In the genomic region with DNA sequence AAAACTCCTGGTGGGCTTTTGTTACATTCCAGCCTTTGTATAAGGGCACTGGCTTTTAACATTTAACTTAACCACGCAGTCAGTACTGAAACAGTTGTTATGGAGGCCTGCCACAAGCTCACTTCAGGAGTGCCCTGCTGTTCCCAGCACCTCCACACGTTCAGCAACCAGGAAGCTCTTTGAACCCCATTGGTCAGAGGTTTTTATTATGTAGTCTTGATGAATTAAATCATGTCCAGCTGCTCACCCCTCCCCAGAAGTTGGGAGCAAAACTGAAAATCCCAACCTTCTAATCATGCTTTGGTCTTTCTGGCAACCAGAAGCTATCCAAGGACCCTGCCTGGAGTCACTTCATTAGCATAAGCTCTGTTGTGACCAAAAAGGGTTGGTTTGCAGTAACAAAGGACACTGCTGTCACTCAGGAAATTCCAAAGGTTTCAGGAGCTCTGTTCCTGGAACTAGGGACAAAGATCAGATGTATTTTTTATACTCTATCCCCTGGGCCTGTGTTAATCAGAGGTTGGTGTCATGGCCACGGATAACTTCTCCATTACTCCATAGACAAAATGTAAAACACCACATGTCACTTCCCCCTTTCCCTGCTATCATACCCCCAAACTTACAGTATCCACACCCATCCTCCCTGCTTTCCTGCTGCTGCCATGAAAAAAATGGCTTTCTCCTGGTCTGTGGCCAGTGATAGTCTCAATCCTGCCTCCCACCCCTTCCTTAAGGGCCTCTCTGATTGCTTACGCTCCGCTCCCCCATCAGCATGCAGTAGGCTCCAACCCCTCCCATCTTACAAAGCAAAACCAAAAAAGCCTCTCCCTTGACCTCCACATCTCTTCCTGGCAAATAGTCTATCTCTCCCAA, we compare ENCODE assay signal across 1 cellular context.
TF ChIP-seq lines count a peak whose summit lies in the region.

No MANE protein-coding gene starts in this region.

TF ChIP-seq in WTC11, 78 proteins besides CTCF, POLR2A, EP300 and RAD21:
- TF ChIP-seq, protein P1, sequence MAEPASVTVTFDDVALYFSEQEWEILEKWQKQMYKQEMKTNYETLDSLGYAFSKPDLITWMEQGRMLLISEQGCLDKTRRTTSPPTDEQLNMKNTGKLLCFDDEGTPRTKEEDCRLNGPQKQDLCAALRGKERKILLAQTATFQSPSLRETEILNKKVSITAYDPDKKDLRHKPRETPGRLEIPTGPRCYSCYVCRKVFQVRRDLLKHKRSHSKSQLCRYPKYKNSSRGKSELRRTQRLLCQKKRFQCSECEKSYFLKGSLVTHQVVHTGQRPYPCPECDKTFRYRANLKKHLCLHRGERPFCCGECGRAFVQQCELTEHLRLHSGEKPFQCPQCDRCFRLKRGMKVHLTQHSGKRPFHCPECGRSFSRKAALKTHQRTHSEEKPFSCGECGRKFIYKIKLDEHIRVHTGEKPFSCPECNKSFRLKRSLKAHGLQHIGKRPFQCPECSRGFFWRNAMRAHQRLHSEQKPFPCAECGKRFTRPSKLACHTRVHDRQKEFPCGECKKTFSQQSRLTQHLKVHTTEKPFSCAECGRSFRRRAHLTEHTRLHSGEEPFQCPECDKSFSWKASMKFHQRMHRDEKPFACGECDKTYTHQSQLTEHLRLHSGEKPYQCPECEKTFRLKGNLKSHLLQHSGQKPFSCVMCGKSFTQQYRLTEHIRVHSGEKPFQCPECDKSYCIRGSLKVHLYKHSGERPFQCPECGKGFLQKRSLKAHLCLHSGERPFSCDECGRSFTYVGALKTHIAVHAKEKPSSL (CRISPR knock-in tag; conservative IDR thresholded peaks at IDR 0.05): no peak
- TF ChIP-seq ESRRA (CRISPR knock-in tag; IDR thresholded peaks at IDR 0.05; ENCODE audit: borderline replicate concordance) (no peak), TEAD1 (CRISPR knock-in tag; IDR thresholded peaks at IDR 0.05) (peak; percentile 55; the same call in 1 of the 2 replicates), ZNF423 (CRISPR knock-in tag; IDR thresholded peaks at IDR 0.05) (0 out of 2 replicates have a peak, but pooled peaks have one; percentile 33)
- TF ChIP-seq, protein P2, sequence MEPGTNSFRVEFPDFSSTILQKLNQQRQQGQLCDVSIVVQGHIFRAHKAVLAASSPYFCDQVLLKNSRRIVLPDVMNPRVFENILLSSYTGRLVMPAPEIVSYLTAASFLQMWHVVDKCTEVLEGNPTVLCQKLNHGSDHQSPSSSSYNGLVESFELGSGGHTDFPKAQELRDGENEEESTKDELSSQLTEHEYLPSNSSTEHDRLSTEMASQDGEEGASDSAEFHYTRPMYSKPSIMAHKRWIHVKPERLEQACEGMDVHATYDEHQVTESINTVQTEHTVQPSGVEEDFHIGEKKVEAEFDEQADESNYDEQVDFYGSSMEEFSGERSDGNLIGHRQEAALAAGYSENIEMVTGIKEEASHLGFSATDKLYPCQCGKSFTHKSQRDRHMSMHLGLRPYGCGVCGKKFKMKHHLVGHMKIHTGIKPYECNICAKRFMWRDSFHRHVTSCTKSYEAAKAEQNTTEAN (CRISPR knock-in tag; IDR thresholded peaks at IDR 0.05): peak; percentile 65; the same call in 1 of the 2 replicates
